Comparison of ENCODE assay signal across 1 cellular context in the genomic region with DNA sequence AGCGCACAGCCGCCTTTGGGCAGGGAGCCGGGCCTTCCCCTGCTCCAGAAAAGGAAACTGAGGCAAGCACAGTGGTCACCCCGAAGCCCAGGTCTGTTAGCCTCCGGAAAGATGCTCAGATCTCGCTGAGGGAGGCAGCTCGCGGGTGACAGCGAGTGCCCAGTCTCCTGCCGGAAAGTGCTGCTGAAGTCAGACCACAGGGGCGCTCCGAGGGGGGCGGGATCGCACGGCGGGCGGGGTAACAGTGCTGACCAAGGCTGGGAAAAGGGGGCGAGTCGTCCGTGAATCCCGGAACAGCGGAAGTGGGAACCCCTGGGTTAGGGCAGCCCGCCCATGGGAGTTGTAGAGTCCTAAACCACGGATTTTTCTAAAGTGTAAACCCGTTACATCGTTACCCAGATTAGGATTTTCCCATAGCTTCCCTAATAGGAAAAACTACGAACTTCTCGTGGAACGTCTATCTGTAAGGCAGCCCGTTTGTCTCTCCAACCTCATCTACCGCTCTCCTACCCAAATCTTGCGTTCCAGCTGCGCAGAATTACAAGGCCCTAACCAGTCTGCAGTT.
TF ChIP-seq lines count a peak whose summit lies in the region.

No MANE protein-coding gene starts in this region.

TF ChIP-seq in HepG2, 621 proteins besides CTCF, POLR2A, EP300 and RAD21 (continued from another document and continues in another):
- TF ChIP-seq, protein P1, sequence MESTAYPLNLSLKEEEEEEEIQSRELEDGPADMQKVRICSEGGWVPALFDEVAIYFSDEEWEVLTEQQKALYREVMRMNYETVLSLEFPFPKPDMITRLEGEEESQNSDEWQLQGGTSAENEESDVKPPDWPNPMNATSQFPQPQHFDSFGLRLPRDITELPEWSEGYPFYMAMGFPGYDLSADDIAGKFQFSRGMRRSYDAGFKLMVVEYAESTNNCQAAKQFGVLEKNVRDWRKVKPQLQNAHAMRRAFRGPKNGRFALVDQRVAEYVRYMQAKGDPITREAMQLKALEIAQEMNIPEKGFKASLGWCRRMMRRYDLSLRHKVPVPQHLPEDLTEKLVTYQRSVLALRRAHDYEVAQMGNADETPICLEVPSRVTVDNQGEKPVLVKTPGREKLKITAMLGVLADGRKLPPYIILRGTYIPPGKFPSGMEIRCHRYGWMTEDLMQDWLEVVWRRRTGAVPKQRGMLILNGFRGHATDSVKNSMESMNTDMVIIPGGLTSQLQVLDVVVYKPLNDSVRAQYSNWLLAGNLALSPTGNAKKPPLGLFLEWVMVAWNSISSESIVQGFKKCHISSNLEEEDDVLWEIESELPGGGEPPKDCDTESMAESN (CRISPR knock-in tag; conservative IDR thresholded peaks at IDR 0.05), result peak; percentile 37; the same call in 1 of the 2 replicates
- TF ChIP-seq STAT5B (CRISPR knock-in tag; IDR thresholded peaks at IDR 0.05) (no peak; the same call in 1 of the 2 replicates), NR2F6 (IDR thresholded peaks at IDR 0.05) (no peak), NR2F6 (CRISPR knock-in tag; IDR thresholded peaks at IDR 0.05) (peak; percentile 5; the same call in 1 of the 2 replicates), SSRP1 (CRISPR knock-in tag; IDR thresholded peaks at IDR 0.05) (no peak), ZFP36 (IDR thresholded peaks at IDR 0.05; ENCODE audit: borderline replicate concordance, low read depth, low read length, partially characterized antibody) (no peak), ZNF33B (CRISPR knock-in tag; IDR thresholded peaks at IDR 0.05) (no peak), ZNF737 (CRISPR knock-in tag; IDR thresholded peaks at IDR 0.05; ENCODE audit: borderline replicate concordance) (no peak; the same call in 1 of the 2 replicates), SOX5 (CRISPR knock-in tag; IDR thresholded peaks at IDR 0.05; ENCODE audit: borderline replicate concordance) (no peak), ARNT2 (CRISPR knock-in tag; IDR thresholded peaks at IDR 0.05; ENCODE audit: low read depth) (no peak), SRSF9 (IDR thresholded peaks at IDR 0.05; ENCODE audit: borderline replicate concordance, insufficient read depth, low read depth, low read length, poor library complexity, severe bottlenecking) (no peak), ETV6 (CRISPR knock-in tag; conservative IDR thresholded peaks at IDR 0.05) (no peak), ZFP36L2 (CRISPR knock-in tag; IDR thresholded peaks at IDR 0.05) (no peak), ZNF3 (CRISPR knock-in tag; IDR thresholded peaks at IDR 0.05) (no peak), LCORL (IDR thresholded peaks at IDR 0.05) (no peak), LCORL (CRISPR knock-in tag; IDR thresholded peaks at IDR 0.05) (no peak), HDAC6 (IDR thresholded peaks at IDR 0.05; ENCODE audit: low read depth, low read length) (no peak), ZNF7 (CRISPR knock-in tag; IDR thresholded peaks at IDR 0.05) (no peak), ZNF670 (CRISPR knock-in tag; IDR thresholded peaks at IDR 0.05; ENCODE audit: borderline replicate concordance) (no peak; the same call in 1 of the 2 replicates), SP140L (CRISPR knock-in tag; IDR thresholded peaks at IDR 0.05; ENCODE audit: borderline replicate concordance) (no peak), CREB1 (IDR thresholded peaks at IDR 0.05) (no peak), CREB1 (CRISPR knock-in tag; IDR thresholded peaks at IDR 0.05) (no peak), ATAD3A (CRISPR knock-in tag; IDR thresholded peaks at IDR 0.05) (no peak), U2AF2 (IDR thresholded peaks at IDR 0.05; ENCODE audit: low read depth, low read length) (no peak), SMYD3 (CRISPR knock-in tag; IDR thresholded peaks at IDR 0.05) (no peak; the same call in 1 of the 2 replicates), PAF1 (CRISPR knock-in tag; IDR thresholded peaks at IDR 0.05) (no peak), ARHGAP35 (CRISPR knock-in tag; IDR thresholded peaks at IDR 0.05; ENCODE audit: borderline replicate concordance) (no peak), SALL2 (CRISPR knock-in tag; IDR thresholded peaks at IDR 0.05) (no peak; the same call in 1 of the 2 replicates), ZNF24 (IDR thresholded peaks at IDR 0.05) (no peak), ZNF501 (CRISPR knock-in tag; IDR thresholded peaks at IDR 0.05) (no peak), NCOR1 (IDR thresholded peaks at IDR 0.05; ENCODE audit: borderline replicate concordance, low read length) (no peak), MEIS2 (CRISPR knock-in tag; IDR thresholded peaks at IDR 0.05) (peak; percentile 64), ZNF644 (CRISPR knock-in tag; IDR thresholded peaks at IDR 0.05; ENCODE audit: low read depth) (no peak), ZNF780A (CRISPR knock-in tag; IDR thresholded peaks at IDR 0.05) (no peak), ZSCAN31 (CRISPR knock-in tag; IDR thresholded peaks at IDR 0.05; ENCODE audit: low read depth) (no peak)
- TF ChIP-seq, protein P2, sequence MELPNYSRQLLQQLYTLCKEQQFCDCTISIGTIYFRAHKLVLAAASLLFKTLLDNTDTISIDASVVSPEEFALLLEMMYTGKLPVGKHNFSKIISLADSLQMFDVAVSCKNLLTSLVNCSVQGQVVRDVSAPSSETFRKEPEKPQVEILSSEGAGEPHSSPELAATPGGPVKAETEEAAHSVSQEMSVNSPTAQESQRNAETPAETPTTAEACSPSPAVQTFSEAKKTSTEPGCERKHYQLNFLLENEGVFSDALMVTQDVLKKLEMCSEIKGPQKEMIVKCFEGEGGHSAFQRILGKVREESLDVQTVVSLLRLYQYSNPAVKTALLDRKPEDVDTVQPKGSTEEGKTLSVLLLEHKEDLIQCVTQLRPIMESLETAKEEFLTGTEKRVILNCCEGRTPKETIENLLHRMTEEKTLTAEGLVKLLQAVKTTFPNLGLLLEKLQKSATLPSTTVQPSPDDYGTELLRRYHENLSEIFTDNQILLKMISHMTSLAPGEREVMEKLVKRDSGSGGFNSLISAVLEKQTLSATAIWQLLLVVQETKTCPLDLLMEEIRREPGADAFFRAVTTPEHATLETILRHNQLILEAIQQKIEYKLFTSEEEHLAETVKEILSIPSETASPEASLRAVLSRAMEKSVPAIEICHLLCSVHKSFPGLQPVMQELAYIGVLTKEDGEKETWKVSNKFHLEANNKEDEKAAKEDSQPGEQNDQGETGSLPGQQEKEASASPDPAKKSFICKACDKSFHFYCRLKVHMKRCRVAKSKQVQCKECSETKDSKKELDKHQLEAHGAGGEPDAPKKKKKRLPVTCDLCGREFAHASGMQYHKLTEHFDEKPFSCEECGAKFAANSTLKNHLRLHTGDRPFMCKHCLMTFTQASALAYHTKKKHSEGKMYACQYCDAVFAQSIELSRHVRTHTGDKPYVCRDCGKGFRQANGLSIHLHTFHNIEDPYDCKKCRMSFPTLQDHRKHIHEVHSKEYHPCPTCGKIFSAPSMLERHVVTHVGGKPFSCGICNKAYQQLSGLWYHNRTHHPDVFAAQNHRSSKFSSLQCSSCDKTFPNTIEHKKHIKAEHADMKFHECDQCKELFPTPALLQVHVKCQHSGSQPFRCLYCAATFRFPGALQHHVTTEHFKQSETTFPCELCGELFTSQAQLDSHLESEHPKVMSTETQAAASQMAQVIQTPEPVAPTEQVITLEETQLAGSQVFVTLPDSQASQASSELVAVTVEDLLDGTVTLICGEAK (IDR thresholded peaks at IDR 0.05), result no peak
- TF ChIP-seq, protein P2 (CRISPR knock-in tag; IDR thresholded peaks at IDR 0.05), result no peak
- TF ChIP-seq, protein P3, sequence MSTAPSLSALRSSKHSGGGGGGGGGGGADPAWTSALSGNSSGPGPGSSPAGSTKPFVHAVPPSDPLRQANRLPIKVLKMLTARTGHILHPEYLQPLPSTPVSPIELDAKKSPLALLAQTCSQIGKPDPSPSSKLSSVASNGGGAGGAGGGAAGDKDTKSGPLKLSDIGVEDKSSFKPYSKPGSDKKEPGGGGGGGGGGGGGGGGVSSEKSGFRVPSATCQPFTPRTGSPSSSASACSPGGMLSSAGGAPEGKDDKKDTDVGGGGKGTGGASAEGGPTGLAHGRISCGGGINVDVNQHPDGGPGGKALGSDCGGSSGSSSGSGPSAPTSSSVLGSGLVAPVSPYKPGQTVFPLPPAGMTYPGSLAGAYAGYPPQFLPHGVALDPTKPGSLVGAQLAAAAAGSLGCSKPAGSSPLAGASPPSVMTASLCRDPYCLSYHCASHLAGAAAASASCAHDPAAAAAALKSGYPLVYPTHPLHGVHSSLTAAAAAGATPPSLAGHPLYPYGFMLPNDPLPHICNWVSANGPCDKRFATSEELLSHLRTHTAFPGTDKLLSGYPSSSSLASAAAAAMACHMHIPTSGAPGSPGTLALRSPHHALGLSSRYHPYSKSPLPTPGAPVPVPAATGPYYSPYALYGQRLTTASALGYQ (CRISPR knock-in tag; IDR thresholded peaks at IDR 0.05), result no peak
- TF ChIP-seq, protein P4, sequence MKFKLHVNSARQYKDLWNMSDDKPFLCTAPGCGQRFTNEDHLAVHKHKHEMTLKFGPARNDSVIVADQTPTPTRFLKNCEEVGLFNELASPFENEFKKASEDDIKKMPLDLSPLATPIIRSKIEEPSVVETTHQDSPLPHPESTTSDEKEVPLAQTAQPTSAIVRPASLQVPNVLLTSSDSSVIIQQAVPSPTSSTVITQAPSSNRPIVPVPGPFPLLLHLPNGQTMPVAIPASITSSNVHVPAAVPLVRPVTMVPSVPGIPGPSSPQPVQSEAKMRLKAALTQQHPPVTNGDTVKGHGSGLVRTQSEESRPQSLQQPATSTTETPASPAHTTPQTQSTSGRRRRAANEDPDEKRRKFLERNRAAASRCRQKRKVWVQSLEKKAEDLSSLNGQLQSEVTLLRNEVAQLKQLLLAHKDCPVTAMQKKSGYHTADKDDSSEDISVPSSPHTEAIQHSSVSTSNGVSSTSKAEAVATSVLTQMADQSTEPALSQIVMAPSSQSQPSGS (CRISPR knock-in tag; IDR thresholded peaks at IDR 0.05), result no peak
- TF ChIP-seq, protein P5, sequence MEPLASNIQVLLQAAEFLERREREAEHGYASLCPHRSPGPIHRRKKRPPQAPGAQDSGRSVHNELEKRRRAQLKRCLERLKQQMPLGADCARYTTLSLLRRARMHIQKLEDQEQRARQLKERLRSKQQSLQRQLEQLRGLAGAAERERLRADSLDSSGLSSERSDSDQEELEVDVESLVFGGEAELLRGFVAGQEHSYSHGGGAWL (CRISPR knock-in tag; IDR thresholded peaks at IDR 0.05), result no peak
- TF ChIP-seq, protein P6, sequence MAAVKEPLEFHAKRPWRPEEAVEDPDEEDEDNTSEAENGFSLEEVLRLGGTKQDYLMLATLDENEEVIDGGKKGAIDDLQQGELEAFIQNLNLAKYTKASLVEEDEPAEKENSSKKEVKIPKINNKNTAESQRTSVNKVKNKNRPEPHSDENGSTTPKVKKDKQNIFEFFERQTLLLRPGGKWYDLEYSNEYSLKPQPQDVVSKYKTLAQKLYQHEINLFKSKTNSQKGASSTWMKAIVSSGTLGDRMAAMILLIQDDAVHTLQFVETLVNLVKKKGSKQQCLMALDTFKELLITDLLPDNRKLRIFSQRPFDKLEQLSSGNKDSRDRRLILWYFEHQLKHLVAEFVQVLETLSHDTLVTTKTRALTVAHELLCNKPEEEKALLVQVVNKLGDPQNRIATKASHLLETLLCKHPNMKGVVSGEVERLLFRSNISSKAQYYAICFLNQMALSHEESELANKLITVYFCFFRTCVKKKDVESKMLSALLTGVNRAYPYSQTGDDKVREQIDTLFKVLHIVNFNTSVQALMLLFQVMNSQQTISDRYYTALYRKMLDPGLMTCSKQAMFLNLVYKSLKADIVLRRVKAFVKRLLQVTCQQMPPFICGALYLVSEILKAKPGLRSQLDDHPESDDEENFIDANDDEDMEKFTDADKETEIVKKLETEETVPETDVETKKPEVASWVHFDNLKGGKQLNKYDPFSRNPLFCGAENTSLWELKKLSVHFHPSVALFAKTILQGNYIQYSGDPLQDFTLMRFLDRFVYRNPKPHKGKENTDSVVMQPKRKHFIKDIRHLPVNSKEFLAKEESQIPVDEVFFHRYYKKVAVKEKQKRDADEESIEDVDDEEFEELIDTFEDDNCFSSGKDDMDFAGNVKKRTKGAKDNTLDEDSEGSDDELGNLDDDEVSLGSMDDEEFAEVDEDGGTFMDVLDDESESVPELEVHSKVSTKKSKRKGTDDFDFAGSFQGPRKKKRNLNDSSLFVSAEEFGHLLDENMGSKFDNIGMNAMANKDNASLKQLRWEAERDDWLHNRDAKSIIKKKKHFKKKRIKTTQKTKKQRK (IDR thresholded peaks at IDR 0.05; ENCODE audit: low read length), result no peak
- TF ChIP-seq, protein P7, sequence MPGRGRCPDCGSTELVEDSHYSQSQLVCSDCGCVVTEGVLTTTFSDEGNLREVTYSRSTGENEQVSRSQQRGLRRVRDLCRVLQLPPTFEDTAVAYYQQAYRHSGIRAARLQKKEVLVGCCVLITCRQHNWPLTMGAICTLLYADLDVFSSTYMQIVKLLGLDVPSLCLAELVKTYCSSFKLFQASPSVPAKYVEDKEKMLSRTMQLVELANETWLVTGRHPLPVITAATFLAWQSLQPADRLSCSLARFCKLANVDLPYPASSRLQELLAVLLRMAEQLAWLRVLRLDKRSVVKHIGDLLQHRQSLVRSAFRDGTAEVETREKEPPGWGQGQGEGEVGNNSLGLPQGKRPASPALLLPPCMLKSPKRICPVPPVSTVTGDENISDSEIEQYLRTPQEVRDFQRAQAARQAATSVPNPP (CRISPR knock-in tag; IDR thresholded peaks at IDR 0.05), result no peak
- TF ChIP-seq, protein P8, sequence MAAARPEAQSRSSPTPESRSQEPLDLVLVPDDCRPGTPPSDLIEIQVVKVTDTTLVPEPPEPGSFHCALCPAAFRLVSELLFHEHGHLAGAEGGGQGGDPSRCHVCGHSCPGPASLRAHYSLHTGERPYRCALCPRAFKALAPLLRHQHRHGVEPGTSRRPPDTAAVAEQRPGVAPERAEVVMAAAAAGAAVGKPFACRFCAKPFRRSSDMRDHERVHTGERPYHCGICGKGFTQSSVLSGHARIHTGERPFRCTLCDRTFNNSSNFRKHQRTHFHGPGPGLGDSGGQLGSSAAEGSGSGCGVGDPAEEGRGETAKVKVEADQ (CRISPR knock-in tag; IDR thresholded peaks at IDR 0.05; ENCODE audit: borderline replicate concordance), result no peak
